ENCODE assay signal across 8 cellular contexts in the genomic region with DNA sequence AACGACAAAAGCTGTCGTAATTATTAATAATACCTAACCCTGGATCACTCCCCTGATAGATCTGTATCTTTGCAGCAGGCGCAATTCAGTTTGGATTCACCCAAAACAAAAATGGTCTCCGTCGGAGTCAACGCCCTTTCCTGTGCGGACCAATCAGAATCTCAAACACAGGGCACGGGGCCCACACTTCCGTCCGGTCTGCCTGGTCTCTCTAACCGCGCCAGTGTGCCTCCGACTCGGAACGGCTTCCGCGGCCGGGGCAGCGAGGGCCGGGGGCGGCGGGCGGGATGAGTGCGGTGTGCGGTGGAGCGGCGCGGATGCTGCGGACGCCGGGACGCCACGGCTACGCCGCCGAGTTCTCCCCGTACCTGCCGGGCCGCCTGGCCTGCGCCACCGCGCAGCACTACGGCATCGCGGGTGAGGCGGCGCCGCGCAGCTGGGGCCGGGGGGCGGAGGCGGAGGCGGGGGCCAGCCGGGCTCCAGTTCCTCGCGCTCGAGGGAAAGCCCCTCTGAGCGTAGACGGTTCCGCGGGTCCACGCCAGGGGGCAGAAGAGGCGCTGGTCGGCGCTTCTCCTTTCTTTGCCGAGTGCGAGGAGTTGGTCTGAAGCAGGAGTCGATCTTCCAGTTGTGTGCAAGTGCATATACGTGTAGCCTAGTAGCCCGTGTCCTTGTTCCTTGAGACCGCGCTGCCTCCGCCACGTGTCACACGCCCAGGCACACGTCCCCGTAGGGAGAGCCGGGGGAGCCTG. TPM values are rescaled to one million over a fixed set of nuclear protein-coding genes. Genes with fewer than 3 reads are reported as not detected.
DNase-seq lines count a peak whose midpoint lies in the region; ATAC-seq and TF ChIP-seq lines count a peak whose summit lies in the region.

A gene with protein sequence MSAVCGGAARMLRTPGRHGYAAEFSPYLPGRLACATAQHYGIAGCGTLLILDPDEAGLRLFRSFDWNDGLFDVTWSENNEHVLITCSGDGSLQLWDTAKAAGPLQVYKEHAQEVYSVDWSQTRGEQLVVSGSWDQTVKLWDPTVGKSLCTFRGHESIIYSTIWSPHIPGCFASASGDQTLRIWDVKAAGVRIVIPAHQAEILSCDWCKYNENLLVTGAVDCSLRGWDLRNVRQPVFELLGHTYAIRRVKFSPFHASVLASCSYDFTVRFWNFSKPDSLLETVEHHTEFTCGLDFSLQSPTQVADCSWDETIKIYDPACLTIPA (plus strand): TSS at position 214 of the 749 bp plus-strand sequence. CDS start 74 bp downstream, at position 288.

- peaks cover 0 to 14% of the 10 kb centered on the region in 2 donors for H3K4me1 ChIP-seq in right atrium auricular region
- no peaks in the 10 kb centered on the region for H3K4me1 ChIP-seq in prostate gland (replicated peaks)
- H3K4me1 ChIP-seq in urinary bladder (ENCODE audit: insufficient read depth), result no peaks in the 10 kb centered on the region

- peak within 1 kb of the TSS; percentile 73 for H3K27ac ChIP-seq in angular gyrus (ENCODE audit: low read depth, low read length)
- peak within 1 kb of the TSS; percentile 88 to 89 for H3K27ac ChIP-seq in right atrium auricular region
- peak within 1 kb of the TSS; percentile 88 to 91 for H3K27ac ChIP-seq in prostate gland
- peak within 1 kb of the TSS; percentile 91 for H3K27ac ChIP-seq in urinary bladder (ENCODE audit: low read depth)

- DNase-seq in NCI-H146 (lab: John Stamatoyannopoulos, UW) (peak; percentile 97), right atrium auricular region (ENCODE audit: low spot score) (peak; percentile 93), prostate gland (ENCODE audit: low spot score) (peak; percentile 92)

- H3K36me3 Mint-ChIP-seq in T-helper 1 cell treated with Interleukin-12 subunit alpha and Interleukin-12 subunit beta and Interleukin-4 antibody, amounts not matched to agents 30 μg/mL and 1 μg/mL, for 36 hours (ENCODE audit: low read depth), result peaks cover 15% of the 10 kb centered on the region

- TF ChIP-seq CTCF in right atrium auricular region (IDR thresholded peaks at IDR 0.05), result peak; percentile 44 to 74
- TF ChIP-seq CTCF in prostate gland (IDR thresholded peaks at IDR 0.05), result peak in 3 of 4 experiments; percentile 24 to 70 (median 68)

- H3K4me1 Mint-ChIP-seq in T-helper 1 cell treated with Interleukin-12 subunit alpha and Interleukin-12 subunit beta and Interleukin-4 antibody, amounts not matched to agents 30 μg/mL and 1 μg/mL, for 36 hours (ENCODE audit: low read depth), result peaks cover 15% of the 10 kb centered on the region

- peak within 1 kb of the TSS; percentile 96 for H3K4me3 Mint-ChIP-seq in T-helper 1 cell treated with Interleukin-12 subunit alpha and Interleukin-12 subunit beta and Interleukin-4 antibody, amounts not matched to agents 30 μg/mL and 1 μg/mL, for 36 hours

- peak; percentile 83 for TF ChIP-seq POLR2A in GM15510 (IDR thresholded peaks at IDR 0.05; ENCODE audit: borderline replicate concordance, extremely low read depth, insufficient read length)
- TF ChIP-seq POLR2A in prostate gland (IDR thresholded peaks at IDR 0.05), result peak; percentile 43

- H3K36me3 ChIP-seq in right atrium auricular region (no peaks in the 10 kb centered on the region), prostate gland (no peaks in the 10 kb centered on the region), urinary bladder (ENCODE audit: insufficient read depth) (no peaks in the 10 kb centered on the region)

- no peaks in the 10 kb centered on the region for H3K9me3 Mint-ChIP-seq in T-helper 1 cell treated with Interleukin-12 subunit alpha and Interleukin-12 subunit beta and Interleukin-4 antibody, amounts not matched to agents 30 μg/mL and 1 μg/mL, for 36 hours

- H3K9me3 ChIP-seq in right atrium auricular region (no peaks in the 10 kb centered on the region), prostate gland (no peaks in the 10 kb centered on the region)

- WGBS in prostate gland, result under 1% methylated on average over 46 of the region's 78 CpGs
- under 1% methylated on average over 78 of the region's 78 CpGs for WGBS in urinary bladder

- ATAC-seq in HG02884 (IDR thresholded peaks at IDR 0.05; ENCODE audit: unreplicated experiment), result peak; percentile 94

- intact Hi-C loops in prostate gland (cut with DNase I), result loop anchor here (10.0 kb wide), 1 partner anchor 192 kb away; no protein-coding TSS in a partner anchor

- H3K27me3 ChIP-seq in right atrium auricular region, result no peaks in the 10 kb centered on the region
- H3K27me3 ChIP-seq in prostate gland (replicated peaks; ENCODE audit: insufficient read depth), result no peaks in the 10 kb centered on the region

- H3K27me3 Mint-ChIP-seq in T-helper 1 cell treated with Interleukin-12 subunit alpha and Interleukin-12 subunit beta and Interleukin-4 antibody, amounts not matched to agents 30 μg/mL and 1 μg/mL, for 36 hours (ENCODE audit: low read depth), result peaks cover 1% of the 10 kb centered on the region

- peak within 1 kb of the TSS; percentile 93 for H3K27ac Mint-ChIP-seq in T-helper 1 cell treated with Interleukin-12 subunit alpha and Interleukin-12 subunit beta and Interleukin-4 antibody, amounts not matched to agents 30 μg/mL and 1 μg/mL, for 36 hours

- H3K4me3 ChIP-seq in right atrium auricular region (peak within 1 kb of the TSS; percentile 64 to 73), prostate gland (peak within 1 kb of the TSS; percentile 74 to 88), urinary bladder (ENCODE audit: low read depth, low read length) (peak within 1 kb of the TSS; percentile 66)

RNA-seq across cellular contexts. Expression of the gene that starts here (rescaled TPM):
- total RNA-seq in right atrium auricular region (10 to 100 TPM in 1 of 2 donors, 1 to 10 TPM in 1; 7.2 to 14.5 TPM), prostate gland (10 to 100 TPM; 15.4 to 27.6 TPM), urinary bladder (8.6 TPM)
- 9.2 TPM for polyA plus RNA-seq in urinary bladder

Comparison
In these comparisons a context has a peak if more than half of its experiments do, and no peak if none do; other contexts are left out.
1. Peak in every context shown above with its lines: DNase-seq, ATAC-seq, H3K4me3 ChIP-seq and H3K27ac ChIP-seq.